8 cellular contexts compared by ENCODE assay signal in the genomic region with DNA sequence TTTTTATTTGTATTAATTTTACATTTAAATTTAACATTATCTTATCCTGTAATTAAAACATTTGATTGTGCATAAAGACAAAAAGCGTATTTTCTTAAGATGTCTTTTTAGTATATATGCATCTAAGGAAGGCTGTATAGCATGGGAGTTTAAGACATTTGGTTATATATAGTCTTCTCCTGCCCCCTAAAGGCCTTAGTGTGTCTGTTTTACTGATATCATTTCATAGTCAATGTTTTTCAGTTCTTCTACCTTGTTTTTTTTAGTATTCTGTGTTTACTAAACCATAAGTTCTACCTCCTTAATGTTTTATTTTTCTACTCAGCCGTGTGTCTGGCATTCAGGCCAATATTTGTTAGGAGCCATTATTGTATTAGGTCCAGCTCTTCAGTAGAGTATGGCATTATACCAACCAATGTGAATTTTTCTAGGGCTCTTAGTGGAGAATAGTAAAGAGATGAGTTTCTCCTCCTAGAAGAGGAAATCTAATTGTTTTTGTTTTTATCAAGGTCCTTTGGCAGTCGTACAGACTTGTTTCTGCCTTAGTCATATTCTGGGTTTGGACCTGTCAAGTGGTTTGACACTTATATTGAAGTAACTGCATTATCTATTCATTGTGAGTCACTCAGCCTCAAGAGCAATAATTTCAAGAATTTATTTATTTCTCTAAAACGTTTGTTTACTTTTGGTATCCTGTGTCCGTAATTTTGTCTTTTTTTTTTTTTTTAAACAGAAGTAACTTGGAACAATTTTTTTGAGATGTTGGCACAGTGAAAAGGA.
DNase-seq lines count a peak whose midpoint lies in the region; ATAC-seq and TF ChIP-seq lines count a peak whose summit lies in the region.

No MANE protein-coding gene starts in this region.

- no peak overlapping the region for H3K4me3 ChIP-seq in BJ (ENCODE audit: low read depth, low read length)

- peak; percentile 84 for ATAC-seq in GM18867 (IDR thresholded peaks at IDR 0.05; ENCODE audit: unreplicated experiment)
- peak; percentile 58 for ATAC-seq in HG03571 (IDR thresholded peaks at IDR 0.05; ENCODE audit: unreplicated experiment)

- CTCF ChIA-PET in BJ (lab: Yijun Ruan, JAX) = interaction anchor here (1.0 kb wide), 1 partner anchor 1086 kb away, joined by 3 read pairs; no protein-coding TSS in a partner anchor

- no peaks in the 10 kb centered on the region for H3K27me3 ChIP-seq in BJ (ENCODE audit: control insufficient read depth, insufficient read depth, low read length)

- peak; percentile 92 for DNase-seq in BJ (ENCODE audit: low read depth)
- peak; percentile 71 for DNase-seq in RKO (ENCODE audit: low spot score)
- DNase-seq in fibroblast of peridontal ligament (ENCODE audit: extremely low read depth) = peak; percentile 78
- peak; percentile 33 for DNase-seq in pulmonary artery endothelial cell (ENCODE audit: low read depth, low spot score)
- DNase-seq in activated T-cell treated with anti-CD3 and anti-CD28 coated beads for 4 hours = no peak
- no peak for DNase-seq in activated CD4-positive, alpha-beta T cell treated with anti-CD3 and anti-CD28 coated beads for 4 hours

- no peaks in the 10 kb centered on the region for H3K36me3 ChIP-seq in BJ (ENCODE audit: control insufficient read depth, insufficient read depth, low read length)

- POLR2A ChIA-PET in BJ (lab: Charles Lee) = no interaction called here

- peak; percentile 36 for TF ChIP-seq CTCF in BJ (IDR thresholded peaks at IDR 0.05; ENCODE audit: insufficient read depth, low read depth, low read length)

Comparison
In these comparisons a context has a peak if more than half of its experiments do, and no peak if none do; other contexts are left out.
1. DNase-seq: peak in BJ (single experiment), RKO (single experiment), fibroblast of peridontal ligament (single experiment) and pulmonary artery endothelial cell (single experiment); none in activated T-cell treated with anti-CD3 and anti-CD28 coated beads for 4 hours (single experiment) and activated CD4-positive, alpha-beta T cell treated with anti-CD3 and anti-CD28 coated beads for 4 hours (0 of 2).